Comparison of ENCODE assay signal across 27 cellular contexts in genomic region chr2:179938026-179938425, GRCh38.
"Had no signal": no experiment of that assay in that cellular context is flagged by ENCODE, and none has a peak within 500 bp of the region (broad histone marks: within the 10 kb centered on the region; RNA-seq: fewer than 3 reads in every experiment).

No MANE protein-coding gene starts in this region.

- H3K9me3 Mint-ChIP-seq: effector memory CD8-positive, alpha-beta T cell; memory B cell; nephron; neural progenitor cell; stimulated activated memory B cell treated with anti-CD40 and anti-IgM and Interleukin-4, amounts not matched to agents 10 μg/mL and 1 μg/mL and 100 μg/mL, for 72 hours; stimulated activated naive CD8-positive, alpha-beta T cell treated with anti-CD3 and anti-CD28 coated beads, Interleukin-15, Interleukin-2, amounts not matched to agents 100 ng/mL and 50 ng/mL, for 24 hours had no signal

- H3K4me1 Mint-ChIP-seq: memory B cell; naive thymus-derived CD4-positive, alpha-beta T cell; stimulated activated memory B cell treated with anti-CD40 and anti-IgM and Interleukin-4, amounts not matched to agents 10 μg/mL and 1 μg/mL and 100 μg/mL, for 72 hours had no signal

- H3K9ac ChIP-seq: neural progenitor cell, parathyroid adenoma had no signal

- H3K27me3 ChIP-seq: esophagus squamous epithelium, heart right ventricle, neural progenitor cell, sigmoid colon, spleen, tibial nerve, upper lobe of left lung had no signal

- H3K9me3 ChIP-seq: esophagus squamous epithelium, mucosa of descending colon, prostate gland, sigmoid colon, spleen, thoracic aorta, tibial nerve, upper lobe of left lung had no signal

- H3K27ac ChIP-seq: esophagus squamous epithelium, heart right ventricle, neural progenitor cell, parathyroid adenoma, prostate gland, sigmoid colon, skin epidermis, spleen, thoracic aorta, tibial nerve, upper lobe of left lung had no signal

- H3K79me2 ChIP-seq: parathyroid adenoma had no signal

- DNase-seq: cortex of kidney; effector memory CD8-positive, alpha-beta T cell; erythroblast; esophagus squamous epithelium; foreskin melanocyte; glutamatergic neuron; heart right ventricle; hypothalamus; kidney; mucosa of descending colon; naive thymus-derived CD4-positive, alpha-beta T cell; sigmoid colon; spleen; stimulated activated CD4-positive, alpha-beta T cell treated with anti-CD3 and anti-CD28 coated beads, Interleukin-4, amount 100 ng/mL, for 4 hours; upper lobe of left lung had no signal

- H3K4me2 ChIP-seq: neural progenitor cell had no signal

- H3K27ac Mint-ChIP-seq: effector memory CD8-positive, alpha-beta T cell; memory B cell; naive thymus-derived CD4-positive, alpha-beta T cell; nephron; neural progenitor cell; stimulated activated memory B cell treated with anti-CD40 and anti-IgM and Interleukin-4, amounts not matched to agents 10 μg/mL and 1 μg/mL and 100 μg/mL, for 72 hours; stimulated activated naive CD8-positive, alpha-beta T cell treated with anti-CD3 and anti-CD28 coated beads, Interleukin-15, Interleukin-2, amounts not matched to agents 100 ng/mL and 50 ng/mL, for 24 hours had no signal

- H3K27me3 Mint-ChIP-seq: effector memory CD8-positive, alpha-beta T cell; memory B cell; naive thymus-derived CD4-positive, alpha-beta T cell; stimulated activated memory B cell treated with anti-CD40 and anti-IgM and Interleukin-4, amounts not matched to agents 10 μg/mL and 1 μg/mL and 100 μg/mL, for 72 hours; stimulated activated naive CD8-positive, alpha-beta T cell treated with anti-CD3 and anti-CD28 coated beads, Interleukin-15, Interleukin-2, amounts not matched to agents 100 ng/mL and 50 ng/mL, for 24 hours had no signal

- H3K4me3 Mint-ChIP-seq: effector memory CD8-positive, alpha-beta T cell; memory B cell; naive thymus-derived CD4-positive, alpha-beta T cell; nephron; neural progenitor cell; stimulated activated memory B cell treated with anti-CD40 and anti-IgM and Interleukin-4, amounts not matched to agents 10 μg/mL and 1 μg/mL and 100 μg/mL, for 72 hours; stimulated activated naive CD8-positive, alpha-beta T cell treated with anti-CD3 and anti-CD28 coated beads, Interleukin-15, Interleukin-2, amounts not matched to agents 100 ng/mL and 50 ng/mL, for 24 hours had no signal

- H2AFZ ChIP-seq: neural progenitor cell, parathyroid adenoma had no signal

- H3K4me1 ChIP-seq: esophagus squamous epithelium, parathyroid adenoma, prostate gland, sigmoid colon, spleen, tibial nerve had no signal

- ATAC-seq: effector memory CD8-positive, alpha-beta T cell; heart right ventricle; mucosa of descending colon; naive thymus-derived CD4-positive, alpha-beta T cell; right cardiac atrium; stimulated activated memory B cell treated with anti-CD40 and anti-IgM and Interleukin-4, amounts not matched to agents 10 μg/mL and 1 μg/mL and 100 μg/mL, for 72 hours had no signal

- H3K36me3 ChIP-seq: neural progenitor cell, prostate gland, thoracic aorta, upper lobe of left lung had no signal

- H3K4me3 ChIP-seq: esophagus squamous epithelium, heart right ventricle, lung, mucosa of descending colon, neural progenitor cell, prostate gland, sigmoid colon, skin epidermis, spleen, thoracic aorta, tibial nerve, upper lobe of left lung had no signal
